In genomic region chr14:88478931-88479330, GRCh38 we compare ENCODE assay signal across 23 cellular contexts.
"Had no signal": no experiment of that assay in that cellular context is flagged by ENCODE, and none has a peak within 500 bp of the region (broad histone marks: within the 10 kb centered on the region; RNA-seq: fewer than 3 reads in every experiment).

No MANE protein-coding gene starts in this region.

- H3K36me3 ChIP-seq: neural progenitor cell, ovary, uterus had no signal

- H3K9ac ChIP-seq: neural progenitor cell, parathyroid adenoma had no signal

- DNase-seq: naive thymus-derived CD4-positive, alpha-beta T cell; natural killer cell; occipital lobe; ovary; psoas muscle; right lobe of liver; sigmoid colon; small intestine; stimulated activated CD4-positive, alpha-beta T cell treated with anti-CD3 and anti-CD28 coated beads, Interleukin-15, amount 100 ng/mL, for 24 hours; stimulated activated CD4-positive, alpha-beta T cell treated with anti-CD3 and anti-CD28 coated beads, Interleukin-2, amount 100 ng/mL, for 24 hours; stimulated activated CD4-positive, alpha-beta T cell treated with anti-CD3 and anti-CD28 coated beads, Interleukin-2, amount 100 ng/mL, for 48 hours; stimulated activated CD4-positive, alpha-beta T cell treated with anti-CD3 and anti-CD28 coated beads, Interleukin-4, amount 100 ng/mL, for 24 hours; stimulated activated naive B cell treated with anti-CD40 and anti-IgM and Interleukin-4, amounts not matched to agents 10 μg/mL and 1 μg/mL and 100 μg/mL, for 72 hours; stimulated activated naive CD4-positive, alpha-beta T cell treated with Interleukin-2 at 50 U/mL for 16 hours; stomach; tibial artery; transverse colon; uterus had no signal

- H3K4me1 ChIP-seq: neural progenitor cell, psoas muscle, right lobe of liver, uterus had no signal

- H3K27ac ChIP-seq: neural progenitor cell, ovary, parathyroid adenoma, psoas muscle, right lobe of liver, sigmoid colon, stomach, tibial artery, transverse colon, upper lobe of left lung, uterus had no signal

- H3K4me2 ChIP-seq: neural progenitor cell had no signal

- H2AFZ ChIP-seq: neural progenitor cell, parathyroid adenoma had no signal

- ATAC-seq: naive thymus-derived CD4-positive, alpha-beta T cell; natural killer cell; psoas muscle; right cardiac atrium; stimulated activated effector memory CD8-positive, alpha-beta T cell treated with anti-CD3 and anti-CD28 coated beads, Interleukin-12 subunit alpha, Interleukin-12 subunit beta, amount 100 ng/mL, for 72 hours; stimulated activated naive B cell treated with anti-CD40 and anti-IgM and Interleukin-4, amounts not matched to agents 10 μg/mL and 1 μg/mL and 100 μg/mL, for 72 hours had no signal

- H3K27me3 ChIP-seq: neural progenitor cell, ovary, right lobe of liver, sigmoid colon, stomach, tibial artery, transverse colon, upper lobe of left lung, uterus had no signal

- H3K4me3 ChIP-seq: neural progenitor cell, ovary, psoas muscle, right lobe of liver, sigmoid colon, stomach, tibial artery, transverse colon, upper lobe of left lung, uterus had no signal

- H3K9me3 ChIP-seq: ovary, psoas muscle, right lobe of liver, sigmoid colon, stomach, tibial artery, transverse colon, upper lobe of left lung, uterus had no signal
